Comparison of ENCODE assay signal across 17 cellular contexts in genomic region chr1:218201004-218201403, GRCh38.
"Had no signal": no experiment of that assay in that cellular context is flagged by ENCODE, and none has a peak within 500 bp of the region (broad histone marks: within the 10 kb centered on the region; RNA-seq: fewer than 3 reads in every experiment).

No MANE protein-coding gene starts in this region.

- H3K36me3 ChIP-seq: ascending aorta, left ventricle myocardium inferior, tibial nerve, uterus had no signal

- H3K27ac Mint-ChIP-seq: activated naive CD8-positive, alpha-beta T cell treated with anti-CD3 and anti-CD28 coated beads, Interleukin-2, amount 10 ng/mL, durations not matched to agents 7 days and 5 days; activated T-helper 1 cell treated with anti-CD3 and anti-CD28 coated beads, Interleukin-12 subunit alpha, Interleukin-12 subunit beta, Interleukin-2, Interleukin-4 antibody, amounts not matched to agents 30 ng/mL and 10 ng/mL and 1 ng/mL, durations not matched to agents 14 hours and 24 hours and 36 hours; endodermal cell; stimulated activated naive B cell treated with anti-CD40 and anti-IgM and Interleukin-4, amounts not matched to agents 10 μg/mL and 1 μg/mL and 100 μg/mL, for 72 hours had no signal

- H3K9me3 Mint-ChIP-seq: activated naive CD8-positive, alpha-beta T cell treated with anti-CD3 and anti-CD28 coated beads, Interleukin-2, amount 10 ng/mL, durations not matched to agents 7 days and 5 days; activated T-helper 1 cell treated with anti-CD3 and anti-CD28 coated beads, Interleukin-12 subunit alpha, Interleukin-12 subunit beta, Interleukin-2, Interleukin-4 antibody, amounts not matched to agents 30 ng/mL and 10 ng/mL and 1 ng/mL, durations not matched to agents 14 hours and 24 hours and 36 hours; endodermal cell had no signal

- H3K27me3 ChIP-seq: ascending aorta, tibial nerve had no signal

- H3K27ac ChIP-seq: ascending aorta, dorsolateral prefrontal cortex, hepatocyte, left ventricle myocardium inferior, tibial nerve, uterus had no signal

- H3K4me3 ChIP-seq: ascending aorta, dorsolateral prefrontal cortex, hepatocyte, left ventricle myocardium inferior, mucosa of descending colon, tibial nerve, uterus had no signal

- H3K4me1 ChIP-seq: ascending aorta, left ventricle myocardium inferior, tibial nerve, uterus had no signal

- H3K9me3 ChIP-seq: ascending aorta, left ventricle myocardium inferior, mucosa of descending colon, tibial nerve, uterus had no signal

- H3K27me3 Mint-ChIP-seq: stimulated activated naive B cell treated with anti-CD40 and anti-IgM and Interleukin-4, amounts not matched to agents 10 μg/mL and 1 μg/mL and 100 μg/mL, for 72 hours had no signal

- H3K36me3 Mint-ChIP-seq: activated naive CD8-positive, alpha-beta T cell treated with anti-CD3 and anti-CD28 coated beads, Interleukin-2, amount 10 ng/mL, durations not matched to agents 7 days and 5 days; naive thymus-derived CD8-positive, alpha-beta T cell; stimulated activated naive B cell treated with anti-CD40 and anti-IgM and Interleukin-4, amounts not matched to agents 10 μg/mL and 1 μg/mL and 100 μg/mL, for 72 hours had no signal

- H3K4me3 Mint-ChIP-seq: activated naive CD8-positive, alpha-beta T cell treated with anti-CD3 and anti-CD28 coated beads, Interleukin-2, amount 10 ng/mL, durations not matched to agents 7 days and 5 days; activated T-helper 1 cell treated with anti-CD3 and anti-CD28 coated beads, Interleukin-12 subunit alpha, Interleukin-12 subunit beta, Interleukin-2, Interleukin-4 antibody, amounts not matched to agents 30 ng/mL and 10 ng/mL and 1 ng/mL, durations not matched to agents 14 hours and 24 hours and 36 hours; endodermal cell; naive thymus-derived CD8-positive, alpha-beta T cell; stimulated activated naive B cell treated with anti-CD40 and anti-IgM and Interleukin-4, amounts not matched to agents 10 μg/mL and 1 μg/mL and 100 μg/mL, for 72 hours had no signal

- DNase-seq: activated CD4-positive, CD25-positive, alpha-beta regulatory T cell treated with anti-CD3 and anti-CD28 coated beads, Interleukin-2, amount 50 U/mL, for 72 hours; activated naive CD8-positive, alpha-beta T cell treated with anti-CD3 and anti-CD28 coated beads, Interleukin-2, amount 10 ng/mL, durations not matched to agents 7 days and 5 days; dorsolateral prefrontal cortex; endodermal cell; kidney; left ventricle myocardium inferior; mucosa of descending colon; naive thymus-derived CD8-positive, alpha-beta T cell; stimulated activated CD4-positive, alpha-beta T cell treated with anti-CD3 and anti-CD28 coated beads, Interleukin-15, amount 100 ng/mL, for 24 hours; stimulated activated CD4-positive, alpha-beta T cell treated with anti-CD3 and anti-CD28 coated beads, Interleukin-4, amount 100 ng/mL, for 1 hour; stimulated activated naive B cell treated with anti-CD40 and anti-IgM and Interleukin-4, amounts not matched to agents 10 μg/mL and 1 μg/mL and 100 μg/mL, for 72 hours; substantia nigra; uterus had no signal

- ATAC-seq: mucosa of descending colon; naive thymus-derived CD8-positive, alpha-beta T cell; stimulated activated naive B cell treated with anti-CD40 and anti-IgM and Interleukin-4, amounts not matched to agents 10 μg/mL and 1 μg/mL and 100 μg/mL, for 72 hours had no signal

- H3K4me1 Mint-ChIP-seq: activated naive CD8-positive, alpha-beta T cell treated with anti-CD3 and anti-CD28 coated beads, Interleukin-2, amount 10 ng/mL, durations not matched to agents 7 days and 5 days; naive thymus-derived CD8-positive, alpha-beta T cell; stimulated activated naive B cell treated with anti-CD40 and anti-IgM and Interleukin-4, amounts not matched to agents 10 μg/mL and 1 μg/mL and 100 μg/mL, for 72 hours had no signal
